23 cellular contexts compared by ENCODE assay signal in genomic region chr15:69748700-69749099, GRCh38.
"Had no signal": no experiment of that assay in that cellular context is flagged by ENCODE, and none has a peak within 500 bp of the region (broad histone marks: within the 10 kb centered on the region; RNA-seq: fewer than 3 reads in every experiment).

No MANE protein-coding gene starts in this region.

- H3K4me1 ChIP-seq: foreskin keratinocyte, left ventricle myocardium inferior, upper lobe of left lung had no signal

- H3K4me3 ChIP-seq: left ventricle myocardium inferior, upper lobe of left lung had no signal

- FAIRE-seq: endometrium had no signal

- H3K27ac ChIP-seq: brain microvascular endothelial cell, foreskin keratinocyte, left ventricle myocardium inferior, upper lobe of left lung had no signal

- H3K4me3 Mint-ChIP-seq: activated CD4-positive, alpha-beta T cell treated with anti-CD3 and anti-CD28 coated beads for 36 hours; dendritic cell treated with granulocyte-macrophage colony-stimulating factor and Interleukin-4, amounts not matched to agents 40 ng/mL and 50 ng/mL, for 4 days; immature natural killer cell; neural crest cell had no signal

- H3K27me3 ChIP-seq: brain microvascular endothelial cell, upper lobe of left lung had no signal

- ATAC-seq: activated CD4-positive, alpha-beta T cell treated with anti-CD3 and anti-CD28 coated beads for 36 hours; foreskin keratinocyte; stimulated activated naive CD8-positive, alpha-beta T cell treated with anti-CD3 and anti-CD28 coated beads, Interleukin-15, Interleukin-2, amounts not matched to agents 100 U/mL and 50 U/mL, for 24 hours had no signal

- H3K9me3 ChIP-seq: upper lobe of left lung had no signal

- H3K36me3 ChIP-seq: brain microvascular endothelial cell, left ventricle myocardium inferior, upper lobe of left lung had no signal

- DNase-seq: activated CD4-positive, alpha-beta T cell treated with anti-CD3 and anti-CD28 coated beads for 36 hours; activated CD4-positive, alpha-beta T cell treated with anti-CD3 and anti-CD28 coated beads, Interleukin-2, amount 50 U/mL, for 48 hours; activated gamma-delta T cell; activated naive CD4-positive, alpha-beta T cell treated with anti-CD3 and anti-CD28 coated beads, Interleukin-2, amount 50 U/mL, for 16 hours; aorta; brain microvascular endothelial cell; caudate nucleus; effector CD4-positive, alpha-beta T cell; foreskin keratinocyte; immature natural killer cell; kidney glomerular epithelial cell; left ventricle myocardium inferior; mammary epithelial cell; midbrain; retina; stimulated activated CD4-positive, alpha-beta T cell treated with anti-CD3 and anti-CD28 coated beads, Interleukin-4, amount 100 ng/mL, for 24 hours; stimulated activated naive CD8-positive, alpha-beta T cell treated with anti-CD3 and anti-CD28 coated beads, Interleukin-15, Interleukin-2, amounts not matched to agents 100 U/mL and 50 U/mL, for 24 hours; T-helper 1 cell; upper lobe of left lung had no signal

- H3K27ac Mint-ChIP-seq: activated CD4-positive, alpha-beta T cell treated with anti-CD3 and anti-CD28 coated beads for 36 hours; dendritic cell treated with granulocyte-macrophage colony-stimulating factor and Interleukin-4, amounts not matched to agents 40 ng/mL and 50 ng/mL, for 4 days; immature natural killer cell; progenitor cell of endocrine pancreas had no signal
